ENCODE assay signal across 1 cellular context in the genomic region with DNA sequence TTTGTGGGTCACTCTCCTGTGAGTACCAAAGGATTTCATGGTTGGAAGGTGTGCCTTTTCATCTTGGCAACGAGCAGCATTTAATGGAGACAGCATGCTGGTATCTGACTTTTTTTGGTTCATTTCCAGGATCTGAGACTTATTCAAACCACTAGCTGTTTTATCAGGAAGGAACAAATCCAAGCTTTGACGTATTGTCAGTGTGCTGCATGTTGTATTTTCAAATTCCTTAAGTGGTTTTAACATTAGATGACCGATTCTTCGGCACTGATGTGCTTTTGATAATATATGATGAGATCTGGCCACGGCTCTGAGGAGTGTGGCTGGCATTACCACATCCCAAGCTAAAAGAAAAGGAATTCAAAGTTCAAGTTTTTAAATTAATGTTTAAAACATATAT.
TF ChIP-seq lines count a peak whose summit lies in the region.

No MANE protein-coding gene starts in this region.

TF ChIP-seq in SK-N-SH treated with all-trans-retinoic acid at 6 μM for 48 hours, 23 proteins besides CTCF, POLR2A, EP300 and RAD21 (continued from another document):
- TF ChIP-seq POU6F1 (CRISPR knock-in tag; IDR thresholded peaks at IDR 0.05; ENCODE audit: borderline replicate concordance, low read depth): no peak
- no peak for TF ChIP-seq ZNF8 (CRISPR knock-in tag; IDR thresholded peaks at IDR 0.05)
- no peak for TF ChIP-seq CSRNP3 (CRISPR knock-in tag; IDR thresholded peaks at IDR 0.05)
- TF ChIP-seq ESRRG (CRISPR knock-in tag; IDR thresholded peaks at IDR 0.05): no peak
- TF ChIP-seq BACH2 (CRISPR knock-in tag; IDR thresholded peaks at IDR 0.05; ENCODE audit: borderline replicate concordance): no peak
